In the genomic region with DNA sequence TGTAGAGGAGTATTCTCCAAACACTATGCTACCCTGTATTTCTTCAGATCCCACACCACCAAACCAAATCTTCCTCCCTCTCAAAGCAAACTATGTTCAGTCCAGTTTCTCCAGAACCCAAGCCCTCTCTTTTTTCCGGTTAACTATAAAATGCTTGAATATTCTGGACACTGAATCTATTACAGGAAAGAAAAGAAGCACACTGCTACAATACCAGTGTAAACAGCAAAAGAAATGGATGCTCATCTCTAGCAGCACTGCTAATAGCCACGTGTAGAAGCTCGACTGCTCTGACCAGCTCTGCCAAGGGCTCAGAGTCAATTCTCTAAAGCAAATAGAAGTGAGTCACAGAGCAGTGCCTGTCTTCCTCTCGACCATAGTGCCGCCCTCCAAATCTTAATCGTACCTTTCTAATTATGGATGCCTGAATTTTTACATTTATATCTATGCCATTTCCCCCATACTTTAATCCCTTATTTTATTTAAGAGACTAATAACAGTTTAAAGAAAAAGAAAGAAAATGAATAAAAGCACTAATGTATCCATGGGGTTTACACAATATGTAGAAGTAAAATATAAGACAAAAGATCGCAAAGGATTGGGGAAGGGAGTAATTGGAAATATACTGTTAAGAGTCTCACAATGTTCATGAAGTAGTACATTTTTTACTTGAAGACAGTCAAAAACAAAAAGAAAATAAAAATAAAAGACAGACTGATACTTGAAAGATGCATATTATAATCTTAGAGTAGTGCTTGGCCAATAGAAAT, we compare ENCODE assay signal across 13 cellular contexts.
DNase-seq lines count a peak whose midpoint lies in the region; ATAC-seq and TF ChIP-seq lines count a peak whose summit lies in the region.
"Had no signal": no experiment of that assay in that cellular context is flagged by ENCODE, and none has a peak within 500 bp of the region (broad histone marks: within the 10 kb centered on the region; RNA-seq: fewer than 3 reads in every experiment).

No MANE protein-coding gene starts in this region.

- no peaks in the 10 kb centered on the region for H3K9me3 ChIP-seq in upper lobe of right lung
- H3K9me3 ChIP-seq: SK-N-SH had no signal

- no peak overlapping the region for H3K27ac ChIP-seq in upper lobe of right lung
- H3K27ac ChIP-seq: left ventricle myocardium inferior had no signal

- H3K4me1 ChIP-seq in upper lobe of right lung, result no peaks in the 10 kb centered on the region
- H3K4me1 ChIP-seq: left ventricle myocardium inferior had no signal

- H3K4me3 ChIP-seq in upper lobe of right lung, result no peak overlapping the region
- H3K4me3 ChIP-seq: left ventricle myocardium inferior had no signal

- no peaks in the 10 kb centered on the region for H3K27me3 ChIP-seq in upper lobe of right lung

- intact Hi-C loops in upper lobe of right lung (cut with DNase I), result no loop called here

- ATAC-seq in esophagus mucosa, result peak; percentile 97
- peak; percentile 85 for ATAC-seq in upper lobe of right lung
- ATAC-seq in GM21737 (IDR thresholded peaks at IDR 0.05; ENCODE audit: unreplicated experiment), result no peak
- no peak for ATAC-seq in GM21515 (IDR thresholded peaks at IDR 0.05; ENCODE audit: unreplicated experiment)

- peaks cover 10% of the 10 kb centered on the region for H3K36me3 ChIP-seq in upper lobe of right lung

- DNase-seq in NCI-H2081 (lab: John Stamatoyannopoulos, UW) (peak; percentile 15 to 74), NCI-H2081 treated with DMSO at 0.1 percent for 48 hours (lab: John Stamatoyannopoulos, UW) (no peak), NCI-H510A treated with DMSO at 0.1 percent for 48 hours (lab: John Stamatoyannopoulos, UW) (peak; percentile 63), upper lobe of right lung (no peak), GDM1 (lab: John Stamatoyannopoulos, UW) (no peak)
- DNase-seq: activated CD8-positive, alpha-beta memory T cell treated with anti-CD3 and anti-CD28 coated beads for 24 hours; activated naive CD4-positive, alpha-beta T cell treated with Interleukin-2 at 50 U/mL for 16 hours; left ventricle myocardium inferior; SK-N-SH; small intestine had no signal

- TF ChIP-seq CTCF in upper lobe of right lung (IDR thresholded peaks at IDR 0.05), result no peak

Comparison
In these comparisons a context has a peak if more than half of its experiments do, and no peak if none do; other contexts are left out.
1. DNase-seq: peak in NCI-H2081 (2 of 2) and NCI-H510A treated with DMSO at 0.1 percent for 48 hours (single experiment); none in NCI-H2081 treated with DMSO at 0.1 percent for 48 hours (single experiment), upper lobe of right lung (single experiment) and GDM1 (single experiment).
2. ATAC-seq: peak in esophagus mucosa (single experiment) and upper lobe of right lung (single experiment); none in GM21737 (single experiment) and GM21515 (single experiment).